In genomic region chr7:98399462-98399861, GRCh38 we compare ENCODE assay signal across 9 cellular contexts. TPM values are rescaled to one million over a fixed set of nuclear protein-coding genes. Genes with fewer than 3 reads are reported as not detected.
A peak's percentile ranks its signal among the peaks of the same experiment; 100 is the strongest.
DNase-seq lines count a peak whose midpoint lies in the region; ATAC-seq, FAIRE-seq and TF ChIP-seq lines count a peak whose summit lies in the region.
"Had no signal": no experiment of that assay in that cellular context is flagged by ENCODE, and none has a peak within 500 bp of the region (broad histone marks: within the 10 kb centered on the region; RNA-seq: fewer than 3 reads in every experiment).

No MANE protein-coding gene starts in this region.

- no peak overlapping the region for H2AFZ ChIP-seq in endothelial cell of umbilical vein (ENCODE audit: low read depth, low read length)

- no peaks in the 10 kb centered on the region for H3K79me2 ChIP-seq in endothelial cell of umbilical vein (ENCODE audit: control insufficient read depth, insufficient read depth, low read length)

- intact Hi-C loops in endothelial cell of umbilical vein (cut with micrococcal nuclease): no loop called here

- H3K27ac Mint-ChIP-seq in osteocyte (ENCODE audit: unreplicated experiment): peak overlapping the region; percentile 77

- H3K4me2 ChIP-seq in endothelial cell of umbilical vein (ENCODE audit: insufficient read depth, low read length): no peak overlapping the region

- ATAC-seq in HG03565 (IDR thresholded peaks at IDR 0.05; ENCODE audit: unreplicated experiment): no peak

- H3K27me3 ChIP-seq in endothelial cell of umbilical vein (ENCODE audit: control insufficient read depth in 2 of 2, insufficient read depth in 2 of 2, low read length in 2 of 2): peaks cover 4 to 10% of the 10 kb centered on the region in 2 experiments

- TF ChIP-seq CTCF in endothelial cell of umbilical vein (IDR thresholded peaks at IDR 0.05; ENCODE audit: extremely low read depth in 1 of 2, insufficient read depth in 1 of 2, low read depth in 1 of 2, low read length in 2 of 2): no peak
- no peak for TF ChIP-seq CTCF in osteocyte (IDR thresholded peaks at IDR 0.05)

- no peak overlapping the region for H3K9ac ChIP-seq in endothelial cell of umbilical vein (replicated peaks; ENCODE audit: extremely low read depth, insufficient read depth, low read length)

- FAIRE-seq in endothelial cell of umbilical vein (lab: Jason Lieb, UNC): no peak

- dilution Hi-C loops in endothelial cell of umbilical vein (cut with MboI; ENCODE audit: extremely low pct_ligation_motif_present, low sequenced_read_pairs): no loop called here

- H3K4me1 Mint-ChIP-seq in osteocyte (ENCODE audit: unreplicated experiment): peaks cover 40% of the 10 kb centered on the region

- no peaks in the 10 kb centered on the region for H3K4me1 ChIP-seq in endothelial cell of umbilical vein (ENCODE audit: control insufficient read depth, extremely low read depth, insufficient read depth, low read length)

- DNase-seq in NOMO-1 treated with DMSO at 0.1 percent for 48 hours (lab: John Stamatoyannopoulos, UW; ENCODE audit: unreplicated experiment): peak; percentile 49
- no peak for DNase-seq in endothelial cell of umbilical vein (ENCODE audit: low read depth, low spot score)
- no peak for DNase-seq in osteocyte (ENCODE audit: extremely low spot score, unreplicated experiment)
- no peak for DNase-seq in COR-L47 (lab: John Stamatoyannopoulos, UW)
- DNase-seq in activated gamma-delta T cell (lab: John Stamatoyannopoulos, UW): no peak
- DNase-seq in cortex of kidney (lab: John Stamatoyannopoulos, UW): no peak

- H3K9me1 ChIP-seq in endothelial cell of umbilical vein (replicated peaks; ENCODE audit: control insufficient read depth, extremely low read depth, insufficient read depth, low read length): no peaks in the 10 kb centered on the region

- BruUV-seq in endothelial cell of umbilical vein (replicated peaks; lab: Mats Ljungman, UMichigan): no TSS peak

- peak overlapping the region; percentile 65 for H3K4me3 ChIP-seq in GM08714 (ENCODE audit: low read length)
- no peak overlapping the region for H3K4me3 ChIP-seq in endothelial cell of umbilical vein (replicated peaks in 1 of 3; ENCODE audit: insufficient read depth in 1 of 3, low read depth in 1 of 3, low read length in 3 of 3)

- POLR2A ChIA-PET in endothelial cell of umbilical vein (lab: Charles Lee): no interaction called here

- no peaks in the 10 kb centered on the region for H3K9me3 Mint-ChIP-seq in osteocyte (ENCODE audit: unreplicated experiment)

- no peak overlapping the region for H3K27ac ChIP-seq in endothelial cell of umbilical vein (ENCODE audit: insufficient read depth, low read depth, low read length)
- H3K27ac ChIP-seq: spleen had no signal

- H3K36me3 ChIP-seq in endothelial cell of umbilical vein (ENCODE audit: control insufficient read depth in 2 of 2, extremely low read depth in 1 of 2, insufficient read depth in 2 of 2, low read length in 2 of 2): no peaks in the 10 kb centered on the region
- H3K36me3 ChIP-seq: spleen had no signal

- no peaks in the 10 kb centered on the region for H3K9me3 ChIP-seq in endothelial cell of umbilical vein (replicated peaks; ENCODE audit: control insufficient read depth, insufficient read depth, low read length)
- H3K9me3 ChIP-seq: spleen had no signal

- CTCF ChIA-PET in endothelial cell of umbilical vein (lab: Charles Lee): interaction anchor here (1.0 kb wide), 1 partner anchor 22 kb away, joined by 3 read pairs; no protein-coding TSS in a partner anchor

- peak overlapping the region; percentile 77 for H3K4me3 Mint-ChIP-seq in osteocyte (ENCODE audit: unreplicated experiment)

- H3K27me3 Mint-ChIP-seq in osteocyte (ENCODE audit: unreplicated experiment): no peaks in the 10 kb centered on the region

- H3K36me3 Mint-ChIP-seq in osteocyte (ENCODE audit: unreplicated experiment): no peaks in the 10 kb centered on the region

- TF ChIP-seq POLR2A in endothelial cell of umbilical vein (IDR thresholded peaks at IDR 0.05; ENCODE audit: low read depth, low read length): no peak

- no peaks in the 10 kb centered on the region for H4K20me1 ChIP-seq in endothelial cell of umbilical vein (replicated peaks; ENCODE audit: control insufficient read depth, extremely low read depth, insufficient read depth, low read length)

TF ChIP-seq in endothelial cell of umbilical vein, 7 proteins besides CTCF, POLR2A, EP300 and RAD21:
- TF ChIP-seq MAX (IDR thresholded peaks at IDR 0.05; ENCODE audit: insufficient read depth, insufficient read length): no peak
- TF ChIP-seq GATA2 (IDR thresholded peaks at IDR 0.05; ENCODE audit: insufficient read depth, insufficient read length, low read depth, low read length): no peak
- TF ChIP-seq MYC (IDR thresholded peaks at IDR 0.05; ENCODE audit: low read depth, low read length): no peak
- TF ChIP-seq EZH2 (IDR thresholded peaks at IDR 0.05; ENCODE audit: borderline replicate concordance, low read depth, low read length, severe bottlenecking): peak; percentile 1

RNA-seq across cellular contexts. Expression of gene BAIAP2L1, which starts 1.4 kb away (rescaled TPM):
- total RNA-seq in endothelial cell of umbilical vein (1.1 and 1.2 TPM in 2 replicates), osteocyte (8.6 and 10.9 TPM in 2 replicates)
- 0.32 and 0.35 TPM in 2 replicates for polyA plus RNA-seq in endothelial cell of umbilical vein
- 0.44 and 0.49 TPM in 2 replicates for polyA plus RNA-seq in endothelial cell of umbilical vein (2011; cell fraction: cytosol; rRNA removed)
- polyA plus RNA-seq in endothelial cell of umbilical vein (2011; cell fraction: nucleus; rRNA removed): 0.66 and 0.78 TPM in 2 replicates
- polyA plus RNA-seq in endothelial cell of umbilical vein (2012): 1.5 and 1.7 TPM in 2 replicates
- polyA minus RNA-seq in endothelial cell of umbilical vein: 0.49 and 0.64 TPM in 2 replicates
- 10.0 TPM for polyA minus RNA-seq in endothelial cell of umbilical vein (2011; cell fraction: cytosol; rRNA and poly(A)+ RNA removed)
- 0.34 TPM in 2 replicates for polyA minus RNA-seq in endothelial cell of umbilical vein (2011; cell fraction: nucleus; rRNA and poly(A)+ RNA removed)
